22 cellular contexts compared by ENCODE assay signal in the genomic region with DNA sequence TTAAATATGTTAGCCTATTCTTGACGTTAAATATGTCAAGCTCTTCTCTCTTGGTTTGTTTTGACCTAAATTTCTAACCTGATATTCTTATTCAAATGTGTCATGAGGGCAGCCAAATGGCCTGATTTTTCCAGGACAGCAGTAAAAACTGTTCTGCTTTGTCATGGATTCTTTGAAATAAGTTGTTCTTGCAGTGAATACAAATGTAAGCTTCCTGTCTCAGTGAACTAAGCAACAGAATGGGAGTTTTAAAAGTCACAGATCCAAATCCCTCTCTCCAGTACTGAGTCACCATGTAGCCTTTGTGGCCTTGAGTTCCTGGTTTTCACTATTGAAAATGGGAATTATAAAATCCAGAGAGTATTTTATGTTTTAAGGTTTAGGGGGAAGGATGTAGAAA.
"Had no signal": no experiment of that assay in that cellular context is flagged by ENCODE, and none has a peak within 500 bp of the region (broad histone marks: within the 10 kb centered on the region; RNA-seq: fewer than 3 reads in every experiment).

No MANE protein-coding gene starts in this region.

- H3K4me3 ChIP-seq: breast epithelium, colonic mucosa, gastroesophageal sphincter, thoracic aorta had no signal

- H3K4me1 Mint-ChIP-seq: activated B cell treated with CpG ODN at 0.5 μM for 24 hours; activated CD4-positive, alpha-beta T cell treated with anti-CD3 and anti-CD28 coated beads for 36 hours; memory B cell had no signal

- H3K36me3 Mint-ChIP-seq: activated naive CD8-positive, alpha-beta T cell; memory B cell; natural killer cell treated with Interleukin-12 subunit alpha and Interleukin-12 subunit beta and Interleukin-15 and Interleukin-18, amount 100 ng/mL, for 72 hours; type B pancreatic cell had no signal

- H3K27ac ChIP-seq: breast epithelium, colonic mucosa, epithelial cell of prostate, gastroesophageal sphincter, thoracic aorta had no signal

- H3K27me3 Mint-ChIP-seq: activated B cell treated with CpG ODN at 0.5 μM for 24 hours; activated CD4-positive, alpha-beta T cell treated with anti-CD3 and anti-CD28 coated beads for 36 hours; activated naive CD8-positive, alpha-beta T cell; memory B cell; natural killer cell treated with Interleukin-12 subunit alpha and Interleukin-12 subunit beta and Interleukin-15 and Interleukin-18, amount 100 ng/mL, for 72 hours; type B pancreatic cell had no signal

- H3K9me3 ChIP-seq: colonic mucosa had no signal

- H3K36me3 ChIP-seq: breast epithelium, colonic mucosa, gastroesophageal sphincter, thoracic aorta had no signal

- H3K27me3 ChIP-seq: breast epithelium, colonic mucosa, gastroesophageal sphincter had no signal

- H3K4me1 ChIP-seq: breast epithelium, colonic mucosa, gastroesophageal sphincter had no signal

- DNase-seq: activated B cell treated with CpG ODN at 0.5 μM for 24 hours; activated CD4-positive, alpha-beta T cell treated with anti-CD3 and anti-CD28 coated beads for 36 hours; activated CD4-positive, alpha-beta T cell treated with anti-CD3 and anti-CD28 coated beads, Interleukin-2, amount 50 U/mL, for 48 hours; activated CD8-positive, alpha-beta memory T cell treated with anti-CD3 and anti-CD28 coated beads, Interleukin-2, amount 50 U/mL, for 48 hours; activated naive CD4-positive, alpha-beta T cell; activated T-cell treated with anti-CD3 and anti-CD28 coated beads, Interleukin-2, amount 50 U/mL, for 4 hours; colonic mucosa; head of caudate nucleus; left cardiac atrium; nucleus accumbens; stimulated activated CD4-positive, alpha-beta T cell treated with anti-CD3 and anti-CD28 coated beads, Interleukin-2, amount 100 ng/mL, for 48 hours; stimulated activated naive CD4-positive, alpha-beta T cell treated with Interleukin-2 at 50 U/mL for 16 hours; T1000 had no signal

- H3K27ac Mint-ChIP-seq: activated B cell treated with CpG ODN at 0.5 μM for 24 hours; activated CD4-positive, alpha-beta T cell treated with anti-CD3 and anti-CD28 coated beads for 36 hours; activated naive CD8-positive, alpha-beta T cell; activated T-helper 2 cell treated with anti-CD3 and anti-CD28 coated beads, Interferon-gamma antibody, Interleukin-2, Interleukin-4, amounts not matched to agents 10 μg/mL and 5 μg/mL and 100 μg/mL, durations not matched to agents 14 hours and 24 hours and 36 hours; memory B cell; natural killer cell treated with Interleukin-12 subunit alpha and Interleukin-12 subunit beta and Interleukin-15 and Interleukin-18, amount 100 ng/mL, for 72 hours; type B pancreatic cell had no signal

- H3K4me3 Mint-ChIP-seq: activated B cell treated with CpG ODN at 0.5 μM for 24 hours; activated CD4-positive, alpha-beta T cell treated with anti-CD3 and anti-CD28 coated beads for 36 hours; activated naive CD8-positive, alpha-beta T cell; activated T-cell treated with anti-CD3 and anti-CD28 coated beads, Interleukin-2, amount 50 U/mL, for 4 hours; memory B cell; natural killer cell treated with Interleukin-12 subunit alpha and Interleukin-12 subunit beta and Interleukin-15 and Interleukin-18, amount 100 ng/mL, for 72 hours; type B pancreatic cell had no signal

- H3K9me3 Mint-ChIP-seq: type B pancreatic cell had no signal
